Comparison of ENCODE assay signal across 8 cellular contexts in genomic region chr17:58352018-58352842, GRCh38. TPM values are rescaled to one million over a fixed set of nuclear protein-coding genes. Genes with fewer than 3 reads are reported as not detected.
A peak's percentile ranks its signal among the peaks of the same experiment; 100 is the strongest.
DNase-seq lines count a peak whose midpoint lies in the region; ATAC-seq and TF ChIP-seq lines count a peak whose summit lies in the region.

SUPT4H1 (minus strand) TSS chr17:58352201; CDS start chr17:58352135, 66 bp downstream.

- H2AFZ ChIP-seq in H9 (ENCODE audit: low read length) (no peak within 1 kb of the TSS), Loucy (ENCODE audit: low read length) (no peak within 1 kb of the TSS)

- H4K20me1 ChIP-seq in H9 (ENCODE audit: control insufficient read depth, insufficient read depth, insufficient read length) = no peaks in the 10 kb centered on the region
- H4K20me1 ChIP-seq in Loucy (ENCODE audit: insufficient read depth, low read length, poor library complexity, severe bottlenecking) = peaks cover 35% of the 10 kb centered on the region

- H3K56ac ChIP-seq in H9 (ENCODE audit: insufficient read length, low read depth, low read length) = no peak within 1 kb of the TSS

- H4K8ac ChIP-seq in H9 (replicated peaks; ENCODE audit: insufficient read length, low read depth, low read length) = peak within 1 kb of the TSS; percentile 79

- H2BK12ac ChIP-seq in H9 (ENCODE audit: insufficient read length, low read depth, low read length) = no peak within 1 kb of the TSS

- H3K18ac ChIP-seq in H9 (ENCODE audit: insufficient read length, low read depth, low read length) = peak within 1 kb of the TSS; percentile 90

- H3K14ac ChIP-seq in H9 (ENCODE audit: insufficient read depth, low read length) = peak within 1 kb of the TSS; percentile 81

- H4K91ac ChIP-seq in H9 (ENCODE audit: insufficient read length, low read depth, low read length) = no peak within 1 kb of the TSS

- peaks cover 8% of the 10 kb centered on the region; the same call in 1 of the 2 replicates for H3F3A ChIP-seq in Loucy (ENCODE audit: low read depth)

- H3K9ac ChIP-seq in H9 (ENCODE audit: extremely low read depth, insufficient read length, low read length) = peak within 1 kb of the TSS; percentile 96
- H3K9ac ChIP-seq in Loucy (ENCODE audit: low read depth, low read length, poor library complexity, severe bottlenecking) = peak within 1 kb of the TSS; percentile 86

- H3K36me3 Mint-ChIP-seq in H9 (ENCODE audit: insufficient read depth in 1 of 3, low read depth in 3 of 3) (peaks cover 21 to 38% (median 35%) of the 10 kb centered on the region in 3 experiments; a peak in 6 of 7 replicates), nephron progenitor cell (ENCODE audit: low read depth) (peaks cover 36% of the 10 kb centered on the region)

- H3K27ac ChIP-seq in H9 (ENCODE audit: insufficient read length, low read depth, low read length) = peak within 1 kb of the TSS; percentile 18

- H3K4me3 Mint-ChIP-seq in H9 = peak within 1 kb of the TSS; percentile 100
- H3K4me3 Mint-ChIP-seq in nephron progenitor cell = peak within 1 kb of the TSS; percentile 100
- H3K4me3 Mint-ChIP-seq in stimulated activated naive CD8-positive, alpha-beta T cell treated with anti-CD3 and anti-CD28 coated beads, Interleukin-15, amount 100 ng/mL, for 72 hours = peak within 1 kb of the TSS; percentile 89 to 100

- H3K23ac ChIP-seq in H9 (ENCODE audit: insufficient read length, low read depth, low read length) = no peak within 1 kb of the TSS

- peaks cover 50% of the 10 kb centered on the region; the same call in 1 of the 2 replicates for H3K36me3 ChIP-seq in Loucy (ENCODE audit: insufficient read depth, low read length)

- H3K27ac Mint-ChIP-seq in H9 (peak within 1 kb of the TSS; percentile 98 to 100 (median 99)), nephron progenitor cell (peak within 1 kb of the TSS; percentile 100)
- H3K27ac Mint-ChIP-seq in stimulated activated naive CD8-positive, alpha-beta T cell treated with anti-CD3 and anti-CD28 coated beads, Interleukin-15, amount 100 ng/mL, for 72 hours = peak within 1 kb of the TSS; percentile 93 to 97

- H2BK120ac ChIP-seq in H9 (ENCODE audit: low read depth, low read length, poor library complexity, severe bottlenecking) = no peak within 1 kb of the TSS

- H3K27me3 Mint-ChIP-seq in H9 (ENCODE audit: low read depth) = peaks cover 5% of the 10 kb centered on the region; the same call in 1 of the 2 replicates
- H3K27me3 Mint-ChIP-seq in nephron progenitor cell (ENCODE audit: low read depth, poor library complexity) = peaks cover 2% of the 10 kb centered on the region
- H3K27me3 Mint-ChIP-seq in stimulated activated naive CD8-positive, alpha-beta T cell treated with anti-CD3 and anti-CD28 coated beads, Interleukin-15, amount 100 ng/mL, for 72 hours = no peaks in the 10 kb centered on the region

- H3K79me1 ChIP-seq in H9 (ENCODE audit: insufficient read depth, low read depth, low read length, poor library complexity, severe bottlenecking) = peaks cover 2% of the 10 kb centered on the region

- H2BK15ac ChIP-seq in H9 (ENCODE audit: low read depth, low read length) = no peak within 1 kb of the TSS

- peaks cover 10% of the 10 kb centered on the region for H3K23me2 ChIP-seq in H9 (ENCODE audit: insufficient read length, low read depth, low read length, poor library complexity, severe bottlenecking)

- H3K9me3 Mint-ChIP-seq in H9 (no peaks in the 10 kb centered on the region), nephron progenitor cell (no peaks in the 10 kb centered on the region)
- no peaks in the 10 kb centered on the region for H3K9me3 Mint-ChIP-seq in stimulated activated naive CD8-positive, alpha-beta T cell treated with anti-CD3 and anti-CD28 coated beads, Interleukin-15, amount 100 ng/mL, for 72 hours

- H2BK20ac ChIP-seq in H9 (ENCODE audit: low read depth, low read length, poor library complexity, severe bottlenecking) = no peak within 1 kb of the TSS

- H3K4ac ChIP-seq in H9 (ENCODE audit: low read depth, low read length) = no peak within 1 kb of the TSS

- peak; percentile 94 for ATAC-seq in stimulated activated naive CD8-positive, alpha-beta T cell treated with anti-CD3 and anti-CD28 coated beads, Interleukin-15, amount 100 ng/mL, for 72 hours

- H3K9me3 ChIP-seq in H9 (ENCODE audit: control insufficient read depth, low read depth, low read length) = no peaks in the 10 kb centered on the region
- H3K9me3 ChIP-seq in Loucy (ENCODE audit: insufficient read depth, low read depth, low read length) = no peaks in the 10 kb centered on the region

- H3K4me2 ChIP-seq in H9 (ENCODE audit: insufficient read depth, insufficient read length, low read length) (peak within 1 kb of the TSS; percentile 99), Loucy (ENCODE audit: low read depth, low read length, poor library complexity, severe bottlenecking) (peak within 1 kb of the TSS; percentile 78)

- H3K4me1 ChIP-seq in H9 (ENCODE audit: insufficient read depth, low read length) = no peaks in the 10 kb centered on the region
- peaks cover 21% of the 10 kb centered on the region for H3K4me1 ChIP-seq in Loucy (ENCODE audit: insufficient read depth, low read length, poor library complexity, severe bottlenecking)

- H4K5ac ChIP-seq in H9 (ENCODE audit: insufficient read length, low read depth, low read length) = peak within 1 kb of the TSS; percentile 27

- no peaks in the 10 kb centered on the region for H3K9me2 ChIP-seq in Loucy (replicated peaks; ENCODE audit: low read depth, low read length)

- peaks cover 5% of the 10 kb centered on the region; the same call in 1 of the 2 replicates for H3K79me2 ChIP-seq in H9 (ENCODE audit: insufficient read depth, low read length)
- peaks cover 54% of the 10 kb centered on the region for H3K79me2 ChIP-seq in Loucy (ENCODE audit: insufficient read depth, low read length)

- DNase-seq in G401 (ENCODE audit: low spot score) (peak; percentile 90), H9 (peak; percentile 98), SHP77 (lab: John Stamatoyannopoulos, UW) (peak; percentile 88 to 91), activated gamma-delta T cell (lab: John Stamatoyannopoulos, UW) (peak; percentile 94), fibroblast of the aortic adventitia (ENCODE audit: low read depth) (peak; percentile 90), nephron progenitor cell (peak; percentile 87)
- peak; percentile 92 to 94 for DNase-seq in stimulated activated naive CD8-positive, alpha-beta T cell treated with anti-CD3 and anti-CD28 coated beads, Interleukin-15, amount 100 ng/mL, for 72 hours

- TF ChIP-seq CTCF in H9 (conservative IDR thresholded peaks at IDR 0.05) = no peak
- TF ChIP-seq CTCF in Loucy (conservative IDR thresholded peaks at IDR 0.05; ENCODE audit: low read length) = no peak
- TF ChIP-seq CTCF in fibroblast of the aortic adventitia (IDR thresholded peaks at IDR 0.05; ENCODE audit: insufficient read depth, low read length) = no peak
- no peak for TF ChIP-seq CTCF in nephron progenitor cell (IDR thresholded peaks at IDR 0.05)

- no CpG with 5 or more reads among the region's 63 CpGs for WGBS in H9 (ENCODE audit: extremely low coverage, insufficient read length, low lambda C conversion rate)

- H3K4me3 ChIP-seq in Loucy (ENCODE audit: low read length, poor library complexity, severe bottlenecking) (peak within 1 kb of the TSS; percentile 90), fibroblast of the aortic adventitia (ENCODE audit: low read depth, low read length) (peak within 1 kb of the TSS; percentile 100)

- peaks cover 12 to 15% of the 10 kb centered on the region in 2 experiments for H3K4me1 Mint-ChIP-seq in H9
- H3K4me1 Mint-ChIP-seq in nephron progenitor cell = peaks cover 54% of the 10 kb centered on the region
- H3K4me1 Mint-ChIP-seq in stimulated activated naive CD8-positive, alpha-beta T cell treated with anti-CD3 and anti-CD28 coated beads, Interleukin-15, amount 100 ng/mL, for 72 hours = peaks cover 58% of the 10 kb centered on the region

- H2AK5ac ChIP-seq in H9 (ENCODE audit: insufficient read length, low read length) = no peak within 1 kb of the TSS

- no peak within 1 kb of the TSS for H3T11ph ChIP-seq in H9 (ENCODE audit: low read length)

- H3K27me3 ChIP-seq in H9 (ENCODE audit: insufficient read depth, low read length) = no peaks in the 10 kb centered on the region
- no peaks in the 10 kb centered on the region for H3K27me3 ChIP-seq in Loucy (ENCODE audit: insufficient read depth, low read length, poor library complexity, severe bottlenecking)

- in situ Hi-C loops in G401 (cut with HindIII; ENCODE audit: low sequenced_read_pairs) = no loop called here

- H2BK5ac ChIP-seq in H9 (ENCODE audit: insufficient read length, low read length) = peak within 1 kb of the TSS; percentile 44

RNA-seq across cellular contexts. Expression of gene SUPT4H1, which starts in this region (rescaled TPM):
- 58.7 and 73.6 TPM in 2 replicates for total RNA-seq in G401 (2014; rRNA removed; shearing (Covaris generic))
- total RNA-seq in H9 (2021) (107 and 109 TPM in 2 replicates), fibroblast of the aortic adventitia (ENCODE audit: low replicate concordance) (18.2 and 34.9 TPM in 2 replicates)

Comparison
In these comparisons a context has a peak if more than half of its experiments do, and no peak if none do; other contexts are left out.
1. Peak in every context shown above with its lines: DNase-seq, ATAC-seq, H3K4me3 ChIP-seq and H3K27ac ChIP-seq.